8 cellular contexts compared by ENCODE assay signal in the genomic region with DNA sequence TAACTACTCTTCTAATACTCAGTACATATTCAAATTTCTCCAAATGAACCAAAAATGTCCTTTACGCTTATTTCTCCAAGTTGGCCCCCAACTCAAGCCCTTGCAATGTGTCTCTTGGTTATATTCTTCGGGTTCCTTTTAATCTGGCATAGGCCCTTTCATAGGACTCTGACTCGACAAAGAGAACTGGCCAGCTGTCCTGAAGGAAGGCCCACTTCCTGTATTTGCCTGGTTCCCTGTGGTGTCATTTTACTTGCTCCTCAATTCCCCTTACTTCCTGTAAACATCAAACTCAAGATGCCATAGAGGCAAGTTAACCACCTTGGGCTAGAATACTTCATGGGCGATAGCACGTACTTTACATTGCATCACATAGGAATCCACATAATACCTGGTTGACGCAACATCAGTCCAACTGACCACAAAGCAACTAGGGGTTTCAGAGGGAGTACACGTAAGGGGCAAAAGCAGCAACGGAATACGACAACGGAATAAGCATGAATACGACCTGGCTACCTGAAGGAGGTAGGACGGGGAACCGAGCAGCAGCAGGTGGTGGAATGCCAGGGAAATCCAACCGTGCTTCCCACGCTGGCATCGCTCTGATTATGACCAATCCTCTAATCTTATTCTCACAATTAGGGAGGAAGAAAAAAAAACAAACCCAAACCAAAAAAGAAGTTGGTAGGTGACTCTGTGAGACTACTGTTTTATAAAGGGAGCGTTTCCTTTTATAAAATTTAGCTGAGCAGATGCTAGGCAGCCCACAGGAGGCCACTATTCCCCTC. TPM values are rescaled to one million over a fixed set of nuclear protein-coding genes. Genes with fewer than 3 reads are reported as not detected.
A peak's percentile ranks its signal among the peaks of the same experiment; 100 is the strongest.
DNase-seq lines count a peak whose midpoint lies in the region; ATAC-seq and TF ChIP-seq lines count a peak whose summit lies in the region.

No MANE protein-coding gene starts in this region.

- intact Hi-C loops in Right ventricle myocardium superior (cut with DNase I) (no loop called here), body of pancreas (cut with DNase I) (no loop called here)

- H3K4me1 ChIP-seq in right atrium auricular region (peaks cover 0 to 37% of the 10 kb centered on the region in 2 donors), body of pancreas (peaks cover 31% of the 10 kb centered on the region)

- 51 to 62% methylated on average over 17 of the region's 17 CpGs for WGBS in body of pancreas, 2 donors

- H3K9me3 ChIP-seq in right atrium auricular region (no peaks in the 10 kb centered on the region), body of pancreas (no peaks in the 10 kb centered on the region)

- no peak for TF ChIP-seq POLR2A in body of pancreas (IDR thresholded peaks at IDR 0.05)

- DNase-seq in right atrium auricular region (ENCODE audit: low spot score) (no peak), Right ventricle myocardium superior (no peak), NCI-H69 (lab: John Stamatoyannopoulos, UW) (peak; percentile 60), body of pancreas (peak in 1 of 4 donors; percentile 28), substantia nigra (lab: John Stamatoyannopoulos, UW) (peak in 4 of 49 donors; percentile 15 to 19 (median 18)), NCI-H226 (no peak)

- H3K27me3 ChIP-seq in right atrium auricular region, result no peaks in the 10 kb centered on the region
- no peaks in the 10 kb centered on the region for H3K27me3 ChIP-seq in body of pancreas
- H3K27me3 ChIP-seq in layer of hippocampus (ENCODE audit: control insufficient read depth, insufficient read depth, low read length), result no peaks in the 10 kb centered on the region

- peak overlapping the region; percentile 65 to 99 for H3K27ac ChIP-seq in right atrium auricular region
- peak overlapping the region in 3 of 4 donors; percentile 79 to 98 (median 98) for H3K27ac ChIP-seq in body of pancreas
- H3K27ac ChIP-seq in layer of hippocampus (ENCODE audit: low read depth, low read length), result peak overlapping the region; percentile 54
- H3K27ac ChIP-seq in substantia nigra (ENCODE audit: low read depth, low read length, poor library complexity, severe bottlenecking), result peak overlapping the region; percentile 77

- H3K4me3 ChIP-seq in right atrium auricular region, result peak overlapping the region; percentile 17 to 86
- no peak overlapping the region for H3K4me3 ChIP-seq in body of pancreas

- no peak for ATAC-seq in Right ventricle myocardium superior (ENCODE audit: poor library complexity)
- no peak for ATAC-seq in body of pancreas
- no peak for ATAC-seq in HG03460 (IDR thresholded peaks at IDR 0.05; ENCODE audit: unreplicated experiment)

- no peaks in the 10 kb centered on the region for H3K36me3 ChIP-seq in right atrium auricular region
- H3K36me3 ChIP-seq in body of pancreas (replicated peaks in 1 of 2; ENCODE audit: insufficient read depth in 1 of 2, low read depth in 2 of 2), result no peaks in the 10 kb centered on the region

- TF ChIP-seq CTCF in right atrium auricular region (IDR thresholded peaks at IDR 0.05) (no peak), body of pancreas (IDR thresholded peaks at IDR 0.05) (no peak)

RNA-seq across cellular contexts. Expression of a gene that starts 0.8 kb away (rescaled TPM):
- total RNA-seq in right atrium auricular region, result 10 to 100 TPM; 58.4 to 69.0 TPM
- 53.2 TPM for total RNA-seq in Right ventricle myocardium superior
- 10 to 100 TPM; 44.4 to 65.6 TPM for total RNA-seq in body of pancreas

Comparison
In these comparisons a context has a peak if more than half of its experiments do, and no peak if none do; other contexts are left out.
1. H3K4me3 ChIP-seq: peak in right atrium auricular region (2 of 2); none in body of pancreas (0 of 2).
2. Peak in every context shown above with its lines, with median percentiles within 50 percentile points of each other: H3K27ac ChIP-seq.